Comparison of ENCODE assay signal across 15 cellular contexts in genomic region chr12:16121953-16122352, GRCh38.
DNase-seq lines count a peak whose midpoint lies in the region; ATAC-seq and TF ChIP-seq lines count a peak whose summit lies in the region.
"Had no signal": no experiment of that assay in that cellular context is flagged by ENCODE, and none has a peak within 500 bp of the region (broad histone marks: within the 10 kb centered on the region; RNA-seq: fewer than 3 reads in every experiment).

No MANE protein-coding gene starts in this region.

- no peak overlapping the region for H2BK15ac ChIP-seq in mesendoderm (replicated peaks; ENCODE audit: low read depth)

- no peak for TF ChIP-seq RAD21 in HCT116 (IDR thresholded peaks at IDR 0.05; ENCODE audit: low read depth)

- ATAC-seq in HCT116 (no peak), foreskin keratinocyte (no peak)
- ATAC-seq: Panc1 had no signal

- no peak overlapping the region for H3K56ac ChIP-seq in mesendoderm (ENCODE audit: low read length)

- H3K36me3 ChIP-seq in HCT116 (ENCODE audit: control insufficient read depth in 1 of 2, insufficient read depth in 2 of 2, low read length in 2 of 2) (no peaks in the 10 kb centered on the region), mesendoderm (ENCODE audit: control insufficient read depth, insufficient read depth, low read length) (no peaks in the 10 kb centered on the region)

- H3K79me1 ChIP-seq in mesendoderm (ENCODE audit: low read length): no peaks in the 10 kb centered on the region

- no peak overlapping the region for H3K4me2 ChIP-seq in HCT116 (ENCODE audit: low read length)
- H3K4me2 ChIP-seq in mesendoderm (ENCODE audit: low read length): no peak overlapping the region

- peak; percentile 20 for DNase-seq in ELF-1 (ENCODE audit: low read depth, low spot score)
- no peak for DNase-seq in HCT116 (ENCODE audit: low read depth, low spot score)
- DNase-seq in SK-MEL-5 (ENCODE audit: low read depth, low spot score): peak; percentile 47
- DNase-seq in mesendoderm: peak; percentile 62
- no peak for DNase-seq in NCI-H146 treated with DMSO at 0.1 percent for 48 hours (lab: John Stamatoyannopoulos, UW; ENCODE audit: unreplicated experiment)
- no peak for DNase-seq in foreskin keratinocyte
- no peak for DNase-seq in NK-92 (lab: John Stamatoyannopoulos, UW; ENCODE audit: unreplicated experiment)
- no peak for DNase-seq in glomerular visceral epithelial cell (ENCODE audit: extremely low spot score)
- DNase-seq: DMS79 treated with DMSO at 0.1 percent for 48 hours; GDM1; NCI-H1417 treated with DMSO at 0.1 percent for 48 hours; NCI-H2029; NCI-H524 treated with DMSO at 0.1 percent for 48 hours; NK-92 treated with Interleukin-12 subunit alpha and Interleukin-12 subunit beta, amount 100 ng/mL, for 24 hours had no signal

- TF ChIP-seq CTCF in HCT116 (IDR thresholded peaks at IDR 0.05 in 2 of 3, conservative IDR thresholded peaks at IDR 0.05 in 1 of 3; ENCODE audit: borderline replicate concordance in 1 of 3, insufficient read depth in 1 of 3, low read depth in 2 of 3, low read length in 2 of 3): 0 out of 6 replicates have a peak, but pooled peaks of 2 of the 3 experiments have one; percentile 12 to 18
- TF ChIP-seq CTCF in foreskin keratinocyte (conservative IDR thresholded peaks at IDR 0.05): no peak

- H3K79me2 ChIP-seq in HCT116 (ENCODE audit: insufficient read depth, low read length) (no peaks in the 10 kb centered on the region), mesendoderm (ENCODE audit: control insufficient read depth, insufficient read depth, low read length) (no peaks in the 10 kb centered on the region)

- H3K4me3 ChIP-seq in HCT116 (replicated peaks in 1 of 2; ENCODE audit: low read depth in 1 of 2, low read length in 2 of 2): no peak overlapping the region
- H3K4me3 ChIP-seq in mesendoderm (ENCODE audit: low read length): no peak overlapping the region

- BruUV-seq in HCT116 (replicated peaks; lab: Mats Ljungman, UMichigan): no TSS peak

- no peak overlapping the region for H3K18ac ChIP-seq in mesendoderm (ENCODE audit: low read length)

- H3K27ac ChIP-seq in HCT116 (ENCODE audit: low read depth, low read length): no peak overlapping the region
- H3K27ac ChIP-seq in mesendoderm (ENCODE audit: low read depth, low read length): no peak overlapping the region
- no peak overlapping the region for H3K27ac ChIP-seq in foreskin keratinocyte

- no peak overlapping the region for H3K23ac ChIP-seq in mesendoderm (ENCODE audit: low read length)

- RAD21 ChIA-PET in HCT116 (lab: Charles Lee; ENCODE audit: low non-redundant PET in 1 of 2, low total read pairs in 2 of 2, uncharacterized antibody in 2 of 2, unreplicated experiment in 2 of 2): no interaction called here

- no peak overlapping the region for H4K8ac ChIP-seq in mesendoderm (ENCODE audit: low read depth, low read length)

- intact Hi-C loops in HCT116 (cut with micrococcal nuclease): no loop called here

- no peaks in the 10 kb centered on the region for H4K20me1 ChIP-seq in HCT116 (ENCODE audit: insufficient read depth)

- CTCF ChIA-PET in HCT116 (lab: Charles Lee): no interaction called here

- H2AK5ac ChIP-seq in mesendoderm (ENCODE audit: low read length): no peak overlapping the region

- H3K9me2 ChIP-seq in HCT116 (ENCODE audit: insufficient read depth): no peaks in the 10 kb centered on the region

- H3K4me1 ChIP-seq in HCT116 (ENCODE audit: control insufficient read depth in 1 of 2, insufficient read depth in 2 of 2, low read length in 2 of 2) (no peaks in the 10 kb centered on the region), mesendoderm (ENCODE audit: control insufficient read depth, low read depth, low read length) (peaks cover 7% of the 10 kb centered on the region), foreskin keratinocyte (no peaks in the 10 kb centered on the region)

- H3K9ac ChIP-seq in HCT116 (ENCODE audit: low read length): no peak overlapping the region
- H3K9ac ChIP-seq in mesendoderm (ENCODE audit: low read length): no peak overlapping the region

- WGBS in mesendoderm (ENCODE audit: extremely low coverage, insufficient coverage, low lambda C conversion rate): no CpG with 5 or more reads among the region's 5 CpGs

- in situ Hi-C loops in SK-MEL-5 (cut with HindIII; ENCODE audit: low pct_unique_long_range_greater_than_20kb, low sequenced_read_pairs): no loop called here

- no peaks in the 10 kb centered on the region for H3K27me3 ChIP-seq in HCT116 (ENCODE audit: insufficient read depth, low read length)
- H3K27me3 ChIP-seq in mesendoderm (ENCODE audit: insufficient read depth, low read length, poor library complexity): no peaks in the 10 kb centered on the region
- H3K27me3 ChIP-seq in foreskin keratinocyte: no peaks in the 10 kb centered on the region

- no peaks in the 10 kb centered on the region for H3K9me3 ChIP-seq in HCT116 (ENCODE audit: control insufficient read depth in 1 of 2, insufficient read depth in 1 of 2, low read depth in 1 of 2, low read length in 2 of 2)

- no peak for TF ChIP-seq POLR2A in HCT116 (IDR thresholded peaks at IDR 0.05; ENCODE audit: borderline replicate concordance, extremely low read depth, insufficient read depth, insufficient read length)

- no peak overlapping the region for H2BK5ac ChIP-seq in mesendoderm (ENCODE audit: low read length)

- no peak overlapping the region for H2BK120ac ChIP-seq in mesendoderm (ENCODE audit: low read depth, low read length)

- no peak overlapping the region for H2AFZ ChIP-seq in HCT116 (ENCODE audit: low read depth, low read length, poor library complexity, severe bottlenecking)

- H4K5ac ChIP-seq in mesendoderm (ENCODE audit: low read length): no peak overlapping the region

- no peak overlapping the region for H3K4ac ChIP-seq in mesendoderm (ENCODE audit: low read depth, low read length)

- POLR2A ChIA-PET in HCT116 (lab: Charles Lee): no interaction called here

TF ChIP-seq in HCT116, 20 proteins besides CTCF, POLR2A, EP300 and RAD21:
- TF ChIP-seq SRF (IDR thresholded peaks at IDR 0.05; ENCODE audit: low read depth): no peak
- no peak for TF ChIP-seq CBX3 (IDR thresholded peaks at IDR 0.05; ENCODE audit: low read depth)
- TF ChIP-seq JUND (IDR thresholded peaks at IDR 0.05): no peak
- TF ChIP-seq ZNF274 (IDR thresholded peaks at IDR 0.05; ENCODE audit: low read depth, low read length): no peak
- no peak for TF ChIP-seq SP1 (IDR thresholded peaks at IDR 0.05; ENCODE audit: low read depth)
- TF ChIP-seq YY1 (IDR thresholded peaks at IDR 0.05; ENCODE audit: extremely low read depth, insufficient replicate concordance, low read depth, low read length): no peak
- TF ChIP-seq ATF3 (IDR thresholded peaks at IDR 0.05): no peak
- TF ChIP-seq ZBTB33 (IDR thresholded peaks at IDR 0.05; ENCODE audit: extremely low read depth, insufficient replicate concordance, low read length): no peak
- no peak for TF ChIP-seq EGR1 (IDR thresholded peaks at IDR 0.05; ENCODE audit: low read depth)
- no peak for TF ChIP-seq FOSL1 (IDR thresholded peaks at IDR 0.05; ENCODE audit: low read depth)
- no peak for TF ChIP-seq EZH2phosphoT487 (IDR thresholded peaks at IDR 0.05; ENCODE audit: borderline replicate concordance)
- TF ChIP-seq SIN3A (IDR thresholded peaks at IDR 0.05; ENCODE audit: low read depth): no peak

Comparison
In these comparisons a context has a peak if more than half of its experiments do, and no peak if none do; other contexts are left out.
1. DNase-seq: peak in ELF-1 (single experiment), SK-MEL-5 (single experiment) and mesendoderm (single experiment); none in HCT116 (single experiment), NCI-H146 treated with DMSO at 0.1 percent for 48 hours (single experiment), foreskin keratinocyte (0 of 2), NK-92 (single experiment) and glomerular visceral epithelial cell (single experiment).